Comparison of ENCODE assay signal across 8 cellular contexts in genomic region chr17:42773290-42774035, GRCh38. TPM values are rescaled to one million over a fixed set of nuclear protein-coding genes. Genes with fewer than 3 reads are reported as not detected.
DNase-seq lines count a peak whose midpoint lies in the region.

Gene VPS25, plus strand, starts transcription at chr17:42773449. Its CDS starts 27 bp downstream, at chr17:42773476.

- H3K36me3 ChIP-seq in endocrine pancreas (ENCODE audit: control insufficient read depth, insufficient read depth, low read length) (peaks cover 3% of the 10 kb centered on the region), mesendoderm (ENCODE audit: control insufficient read depth, insufficient read depth, low read length) (peaks cover 5% of the 10 kb centered on the region)

- H4K8ac ChIP-seq in mesendoderm (ENCODE audit: low read depth, low read length) = peak within 1 kb of the TSS; percentile 78

- H3K18ac ChIP-seq in mesendoderm (ENCODE audit: low read length) = peak within 1 kb of the TSS; percentile 78

- no peaks in the 10 kb centered on the region for H3K27me3 ChIP-seq in endocrine pancreas (ENCODE audit: control insufficient read depth, insufficient read depth, low read length)
- H3K27me3 ChIP-seq in mesendoderm (ENCODE audit: insufficient read depth, low read length, poor library complexity) = no peaks in the 10 kb centered on the region

- no peak within 1 kb of the TSS for H2BK120ac ChIP-seq in mesendoderm (ENCODE audit: low read depth, low read length)

- H3K79me2 ChIP-seq in mesendoderm (ENCODE audit: control insufficient read depth, insufficient read depth, low read length) = no peaks in the 10 kb centered on the region

- peak within 1 kb of the TSS; percentile 97 for H3K4me2 ChIP-seq in mesendoderm (ENCODE audit: low read length)

- H3K4me1 ChIP-seq in endocrine pancreas (ENCODE audit: control insufficient read depth, insufficient read depth, low read length) = peaks cover 6% of the 10 kb centered on the region
- H3K4me1 ChIP-seq in mesendoderm (ENCODE audit: control insufficient read depth, low read depth, low read length) = peaks cover 2% of the 10 kb centered on the region

- H3K27ac ChIP-seq in mesendoderm (ENCODE audit: low read depth, low read length) = peak within 1 kb of the TSS; percentile 81

- H3K4me3 ChIP-seq in endocrine pancreas (ENCODE audit: control insufficient read depth, insufficient read depth, low read length) = peak within 1 kb of the TSS; percentile 53
- peak within 1 kb of the TSS; percentile 100 for H3K4me3 ChIP-seq in mesendoderm (ENCODE audit: low read length)

- peak within 1 kb of the TSS; percentile 65 for H3K4ac ChIP-seq in mesendoderm (ENCODE audit: low read depth, low read length)

- H2BK15ac ChIP-seq in mesendoderm (replicated peaks; ENCODE audit: low read depth) = no peak within 1 kb of the TSS

- no CpG with 5 or more reads among the region's 39 CpGs for WGBS in mesendoderm (ENCODE audit: extremely low coverage, insufficient coverage, low lambda C conversion rate)

- no peaks in the 10 kb centered on the region for H3K9me3 ChIP-seq in endocrine pancreas (ENCODE audit: control insufficient read depth, low read length)

- peak; percentile 79 to 88 (median 86) for DNase-seq in NCI-H1417 (lab: John Stamatoyannopoulos, UW)
- no peak for DNase-seq in NCI-H1417 treated with DMSO at 0.1 percent for 48 hours (lab: John Stamatoyannopoulos, UW)
- peak; percentile 86 for DNase-seq in HT-29 (ENCODE audit: low spot score)
- peak; percentile 46 for DNase-seq in NOMO-1 treated with dmso at 0.1 percent for 144 hours (lab: John Stamatoyannopoulos, UW; ENCODE audit: unreplicated experiment)
- DNase-seq in activated CD8-positive, alpha-beta memory T cell treated with anti-CD3 and anti-CD28 coated beads for 4 hours (ENCODE audit: low read depth in 2 of 2) = peak; percentile 60 to 61
- DNase-seq in mesendoderm = peak; percentile 94
- DNase-seq in stimulated activated CD8-positive, alpha-beta memory T cell treated with anti-CD3 and anti-CD28 coated beads, Interleukin-12 subunit alpha, Interleukin-12 subunit beta, amount 100 ng/mL, for 4 hours (ENCODE audit: low read depth) = peak; percentile 55

- peak within 1 kb of the TSS; percentile 51 for H2AK5ac ChIP-seq in mesendoderm (ENCODE audit: low read length)

- no peak within 1 kb of the TSS for H2BK5ac ChIP-seq in mesendoderm (ENCODE audit: low read length)

- H4K5ac ChIP-seq in mesendoderm (ENCODE audit: low read length) = peak within 1 kb of the TSS; percentile 71

- H3K79me1 ChIP-seq in mesendoderm (ENCODE audit: low read length) = peaks cover 3% of the 10 kb centered on the region

- peak within 1 kb of the TSS; percentile 80 for H3K23ac ChIP-seq in mesendoderm (ENCODE audit: low read length)

- H3K9ac ChIP-seq in endocrine pancreas (ENCODE audit: control insufficient read depth, insufficient read depth, low read length) (peak within 1 kb of the TSS; percentile 98), mesendoderm (ENCODE audit: low read length) (peak within 1 kb of the TSS; percentile 100)

- peak within 1 kb of the TSS; percentile 100 for H3K56ac ChIP-seq in mesendoderm (ENCODE audit: low read length)

RNA-seq across cellular contexts. Expression of gene VPS25, which starts in this region (rescaled TPM):
- total RNA-seq in HT-29 (2014; rRNA removed; shearing (Covaris generic)) = 76.1 and 84.4 TPM in 2 replicates
- 83.2 TPM for polyA plus RNA-seq in mesendoderm (2013, experiment 1 of 2)
- 84.4 TPM for polyA plus RNA-seq in mesendoderm (2013, experiment 2 of 2)
